ENCODE assay signal across 1 cellular context in the genomic region with DNA sequence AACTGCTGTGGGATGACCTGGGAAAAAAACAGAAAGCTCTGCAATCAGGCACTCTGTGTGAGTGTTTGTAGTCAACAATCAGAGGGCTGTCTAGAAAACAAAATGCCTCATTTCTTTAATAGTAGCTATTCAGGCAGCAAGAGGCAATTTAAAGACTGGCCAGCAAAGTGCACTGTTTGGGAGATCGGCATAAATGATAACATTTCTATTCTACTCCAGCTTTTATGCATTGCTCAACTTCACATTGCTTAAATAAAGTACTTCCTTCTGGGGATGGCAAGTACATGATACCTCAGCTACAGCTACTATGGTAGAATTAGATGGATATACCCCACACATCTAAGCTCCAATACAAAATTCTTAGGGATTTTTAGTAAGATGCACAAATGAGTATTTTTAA.
TF ChIP-seq lines count a peak whose summit lies in the region.

No MANE protein-coding gene starts in this region.

TF ChIP-seq in HepG2, 621 proteins besides CTCF, POLR2A, EP300 and RAD21 (continued from another document):
- TF ChIP-seq, protein P1, sequence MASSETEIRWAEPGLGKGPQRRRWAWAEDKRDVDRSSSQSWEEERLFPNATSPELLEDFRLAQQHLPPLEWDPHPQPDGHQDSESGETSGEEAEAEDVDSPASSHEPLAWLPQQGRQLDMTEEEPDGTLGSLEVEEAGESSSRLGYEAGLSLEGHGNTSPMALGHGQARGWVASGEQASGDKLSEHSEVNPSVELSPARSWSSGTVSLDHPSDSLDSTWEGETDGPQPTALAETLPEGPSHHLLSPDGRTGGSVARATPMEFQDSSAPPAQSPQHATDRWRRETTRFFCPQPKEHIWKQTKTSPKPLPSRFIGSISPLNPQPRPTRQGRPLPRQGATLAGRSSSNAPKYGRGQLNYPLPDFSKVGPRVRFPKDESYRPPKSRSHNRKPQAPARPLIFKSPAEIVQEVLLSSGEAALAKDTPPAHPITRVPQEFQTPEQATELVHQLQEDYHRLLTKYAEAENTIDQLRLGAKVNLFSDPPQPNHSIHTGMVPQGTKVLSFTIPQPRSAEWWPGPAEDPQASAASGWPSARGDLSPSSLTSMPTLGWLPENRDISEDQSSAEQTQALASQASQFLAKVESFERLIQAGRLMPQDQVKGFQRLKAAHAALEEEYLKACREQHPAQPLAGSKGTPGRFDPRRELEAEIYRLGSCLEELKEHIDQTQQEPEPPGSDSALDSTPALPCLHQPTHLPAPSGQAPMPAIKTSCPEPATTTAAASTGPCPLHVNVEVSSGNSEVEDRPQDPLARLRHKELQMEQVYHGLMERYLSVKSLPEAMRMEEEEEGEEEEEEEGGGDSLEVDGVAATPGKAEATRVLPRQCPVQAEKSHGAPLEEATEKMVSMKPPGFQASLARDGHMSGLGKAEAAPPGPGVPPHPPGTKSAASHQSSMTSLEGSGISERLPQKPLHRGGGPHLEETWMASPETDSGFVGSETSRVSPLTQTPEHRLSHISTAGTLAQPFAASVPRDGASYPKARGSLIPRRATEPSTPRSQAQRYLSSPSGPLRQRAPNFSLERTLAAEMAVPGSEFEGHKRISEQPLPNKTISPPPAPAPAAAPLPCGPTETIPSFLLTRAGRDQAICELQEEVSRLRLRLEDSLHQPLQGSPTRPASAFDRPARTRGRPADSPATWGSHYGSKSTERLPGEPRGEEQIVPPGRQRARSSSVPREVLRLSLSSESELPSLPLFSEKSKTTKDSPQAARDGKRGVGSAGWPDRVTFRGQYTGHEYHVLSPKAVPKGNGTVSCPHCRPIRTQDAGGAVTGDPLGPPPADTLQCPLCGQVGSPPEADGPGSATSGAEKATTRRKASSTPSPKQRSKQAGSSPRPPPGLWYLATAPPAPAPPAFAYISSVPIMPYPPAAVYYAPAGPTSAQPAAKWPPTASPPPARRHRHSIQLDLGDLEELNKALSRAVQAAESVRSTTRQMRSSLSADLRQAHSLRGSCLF (CRISPR knock-in tag; IDR thresholded peaks at IDR 0.05; ENCODE audit: borderline replicate concordance), result no peak
- TF ChIP-seq HIC2 (CRISPR knock-in tag; IDR thresholded peaks at IDR 0.05; ENCODE audit: low read depth) (no peak), FOXO4 (CRISPR knock-in tag; conservative IDR thresholded peaks at IDR 0.05) (no peak)
